22 cellular contexts compared by ENCODE assay signal in genomic region chr17:345992-346785, GRCh38.
"Had no signal": no experiment of that assay in that cellular context is flagged by ENCODE, and none has a peak within 500 bp of the region (broad histone marks: within the 10 kb centered on the region; RNA-seq: fewer than 3 reads in every experiment).

No MANE protein-coding gene starts in this region.

- H3K9me3 ChIP-seq: SK-N-SH had no signal

- H3K27ac ChIP-seq: KMS-11, RWPE1 had no signal

- ATAC-seq: Panc1, PC-3, T-cell had no signal

- DNase-seq: IMR-90, Kasumi-1, MV-4-11, NCI-H1048, NCI-H1105, NCI-H146, NCI-H1694 treated with DMSO at 0.1 percent for 48 hours, NCI-H1930, NCI-H2081, NCI-H2107, NCI-H2227 treated with DMSO at 0.1 percent for 48 hours, NCI-H524 treated with DMSO at 0.1 percent for 48 hours, NCI-H69, NCI-H774, PC-3, SHP77, SK-N-SH, SW 1271, T-cell had no signal
